8 cellular contexts compared by ENCODE assay signal in the genomic region with DNA sequence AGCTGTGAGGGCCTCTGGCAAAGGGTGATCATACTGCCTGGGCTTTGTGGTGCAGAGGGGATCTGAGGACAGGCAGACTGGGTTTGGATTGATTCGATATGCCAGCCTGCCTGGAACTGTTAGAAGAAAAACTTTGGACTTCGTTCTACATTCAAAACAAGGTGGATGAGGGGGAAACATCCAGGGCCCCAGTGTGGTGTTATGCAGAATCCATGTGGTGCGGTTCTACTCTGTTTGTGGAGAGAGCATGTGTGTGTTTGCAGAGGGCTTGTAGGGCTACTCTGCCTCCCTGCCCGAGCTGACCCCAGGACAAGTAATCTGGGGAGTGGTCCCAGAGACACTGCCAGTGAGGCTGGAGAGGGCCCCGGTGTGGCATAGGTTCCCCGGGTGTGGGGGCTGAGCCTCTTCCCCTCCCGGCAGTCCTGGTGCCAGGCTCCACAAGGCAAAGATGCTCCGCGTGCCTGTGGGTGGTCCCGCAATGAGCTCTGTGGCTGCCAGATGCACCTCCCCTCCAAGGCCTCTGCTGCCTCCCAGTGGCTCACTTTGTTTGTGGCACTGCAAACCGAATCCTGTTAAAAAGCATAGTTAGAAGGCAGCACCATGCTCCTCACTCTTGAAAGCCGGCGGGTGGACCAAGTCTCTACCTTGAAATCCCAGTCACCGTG. TPM values are rescaled to one million over a fixed set of nuclear protein-coding genes. Genes with fewer than 3 reads are reported as not detected.
DNase-seq lines count a peak whose midpoint lies in the region; ATAC-seq, FAIRE-seq and TF ChIP-seq lines count a peak whose summit lies in the region.

No MANE protein-coding gene starts in this region.

- no CpG with 5 or more reads among the region's 14 CpGs for WGBS in H9 (ENCODE audit: extremely low coverage, insufficient read length, low lambda C conversion rate)

- no peak overlapping the region for H2BK15ac ChIP-seq in H9 (ENCODE audit: low read depth, low read length)

- peak overlapping the region in 2 of 7 donors; percentile 21 to 28 for H3K27ac Mint-ChIP-seq in CD14-positive monocyte
- peak overlapping the region in 1 of 3 experiments; percentile 63; a peak in 2 of 7 replicates for H3K27ac Mint-ChIP-seq in H9
- H3K27ac Mint-ChIP-seq in mesothelial cell of epicardium: peak overlapping the region; percentile 44

- intact Hi-C loops in CD14-positive monocyte (cut with micrococcal nuclease): no loop called here

- no peak overlapping the region for H3K9ac ChIP-seq in H9 (ENCODE audit: extremely low read depth, insufficient read length, low read length)

- no peaks in the 10 kb centered on the region for H3K79me1 ChIP-seq in H9 (ENCODE audit: insufficient read depth, low read depth, low read length, poor library complexity, severe bottlenecking)

- no peaks in the 10 kb centered on the region for H3K23me2 ChIP-seq in H9 (ENCODE audit: insufficient read length, low read depth, low read length, poor library complexity, severe bottlenecking)

- H4K20me1 ChIP-seq in H9 (ENCODE audit: control insufficient read depth, insufficient read depth, insufficient read length): no peaks in the 10 kb centered on the region

- no peak overlapping the region for H2AK5ac ChIP-seq in H9 (ENCODE audit: insufficient read length, low read length)

- no peak overlapping the region for H3K4me3 ChIP-seq in epithelial cell of esophagus (ENCODE audit: low read length)

- no peak overlapping the region for H3K14ac ChIP-seq in H9 (ENCODE audit: insufficient read depth, low read length)

- H3K36me3 Mint-ChIP-seq in CD14-positive monocyte (no peaks in the 10 kb centered on the region), H9 (ENCODE audit: insufficient read depth in 1 of 3, low read depth in 3 of 3) (no peaks in the 10 kb centered on the region), mesothelial cell of epicardium (no peaks in the 10 kb centered on the region)

- no peaks in the 10 kb centered on the region for H3K9me3 ChIP-seq in H9 (ENCODE audit: control insufficient read depth, low read depth, low read length)

- 0 out of 2 replicates have a peak, but pooled peaks cover 2% of the 10 kb centered on the region for H3K4me1 ChIP-seq in H9 (ENCODE audit: insufficient read depth, low read length)

- H3K79me2 ChIP-seq in H9 (ENCODE audit: insufficient read depth, low read length): no peaks in the 10 kb centered on the region

- H3K9me3 Mint-ChIP-seq in CD14-positive monocyte (peaks cover 0 to 3% (median 0%) of the 10 kb centered on the region in 7 donors), H9 (no peaks in the 10 kb centered on the region), mesothelial cell of epicardium (no peaks in the 10 kb centered on the region)

- H2BK20ac ChIP-seq in H9 (ENCODE audit: low read depth, low read length, poor library complexity, severe bottlenecking): no peak overlapping the region

- no peak overlapping the region for H3K4me2 ChIP-seq in H9 (ENCODE audit: insufficient read depth, insufficient read length, low read length)

- no peak overlapping the region for H4K5ac ChIP-seq in H9 (ENCODE audit: insufficient read length, low read depth, low read length)

- H2BK5ac ChIP-seq in H9 (ENCODE audit: insufficient read length, low read length): no peak overlapping the region

- no peak overlapping the region for H3K23ac ChIP-seq in H9 (ENCODE audit: insufficient read length, low read depth, low read length)

- no peak overlapping the region for H3K4ac ChIP-seq in H9 (ENCODE audit: low read depth, low read length)

- peak; percentile 58 for ATAC-seq in stimulated activated naive CD8-positive, alpha-beta T cell treated with anti-CD3 and anti-CD28 coated beads, Interleukin-15, Interleukin-2, amounts not matched to agents 100 U/mL and 50 U/mL, for 24 hours

- no peak overlapping the region for H4K91ac ChIP-seq in H9 (ENCODE audit: insufficient read length, low read depth, low read length)

- no peak for TF ChIP-seq POLR2A in H54 (IDR thresholded peaks at IDR 0.05; ENCODE audit: low read depth, low read length)

- TF ChIP-seq CTCF in CD14-positive monocyte (IDR thresholded peaks at IDR 0.05) (peak; percentile 77), H9 (conservative IDR thresholded peaks at IDR 0.05) (peak; percentile 85), epithelial cell of esophagus (IDR thresholded peaks at IDR 0.05; ENCODE audit: insufficient read depth, low read depth, low read length, missing control alignments) (peak; percentile 75), mesothelial cell of epicardium (IDR thresholded peaks at IDR 0.05; ENCODE audit: unreplicated experiment) (peak; percentile 30)

- H3K4me1 Mint-ChIP-seq in CD14-positive monocyte (peaks cover 28% of the 10 kb centered on the region), H9 (peaks cover 10 to 18% of the 10 kb centered on the region in 2 experiments), mesothelial cell of epicardium (peaks cover 7% of the 10 kb centered on the region)

- no peak for FAIRE-seq in H54 (lab: Jason Lieb, UNC)

- DNase-seq in CD14-positive monocyte (ENCODE audit: low spot score) (no peak), H9 (peak; percentile 87), NCI-H2171 treated with DMSO at 0.1 percent for 48 hours (lab: John Stamatoyannopoulos, UW) (peak; percentile 72), epithelial cell of esophagus (ENCODE audit: low read depth) (peak; percentile 57), mesothelial cell of epicardium (ENCODE audit: low spot score in 2 of 2, unreplicated experiment in 2 of 2) (peak; percentile 66 to 80), H54 (ENCODE audit: insufficient read length, low spot score) (no peak)
- DNase-seq in activated CD4-positive, alpha-beta T cell treated with anti-CD3 and anti-CD28 coated beads, Interleukin-2, amount 50 U/mL, for 4 hours: peak; percentile 24 to 26
- peak; percentile 66 for DNase-seq in stimulated activated naive CD8-positive, alpha-beta T cell treated with anti-CD3 and anti-CD28 coated beads, Interleukin-15, Interleukin-2, amounts not matched to agents 100 U/mL and 50 U/mL, for 24 hours

- H3K18ac ChIP-seq in H9 (ENCODE audit: insufficient read length, low read depth, low read length): no peak overlapping the region

- no peak overlapping the region for H3K27ac ChIP-seq in H9 (ENCODE audit: insufficient read length, low read depth, low read length)

- no peak overlapping the region for H3T11ph ChIP-seq in H9 (ENCODE audit: low read length)

- H3K56ac ChIP-seq in H9 (ENCODE audit: insufficient read length, low read depth, low read length): no peak overlapping the region

- no peak overlapping the region for H2AFZ ChIP-seq in H9 (ENCODE audit: low read length)

- H3K27me3 Mint-ChIP-seq in CD14-positive monocyte (ENCODE audit: low read depth in 3 of 3) (peaks cover 6 to 17% (median 13%) of the 10 kb centered on the region in 3 donors), H9 (ENCODE audit: low read depth) (peaks cover 1% of the 10 kb centered on the region; the same call in 1 of the 2 replicates), mesothelial cell of epicardium (ENCODE audit: low read depth) (peaks cover 1% of the 10 kb centered on the region)

- H2BK120ac ChIP-seq in H9 (ENCODE audit: low read depth, low read length, poor library complexity, severe bottlenecking): no peak overlapping the region

- H4K8ac ChIP-seq in H9 (replicated peaks; ENCODE audit: insufficient read length, low read depth, low read length): no peak overlapping the region

- no peaks in the 10 kb centered on the region for H3K27me3 ChIP-seq in H9 (ENCODE audit: insufficient read depth, low read length)

- no peak overlapping the region for H2BK12ac ChIP-seq in H9 (ENCODE audit: insufficient read length, low read depth, low read length)

- no peak overlapping the region for H3K4me3 Mint-ChIP-seq in CD14-positive monocyte
- H3K4me3 Mint-ChIP-seq in H9: peak overlapping the region in 1 of 2 experiments; percentile 16; a peak in 1 of 5 replicates
- no peak overlapping the region for H3K4me3 Mint-ChIP-seq in mesothelial cell of epicardium

RNA-seq across cellular contexts. Expression of a gene that starts 22.3 kb away (rescaled TPM):
- 10 to 100 TPM; 37.6 to 54.0 TPM for polyA plus RNA-seq in CD14-positive monocyte
- total RNA-seq in H9 (2021): 109 and 111 TPM in 2 replicates
- total RNA-seq in mesothelial cell of epicardium: 51.6 to 53.6 TPM (median 52.6 TPM) in 3 replicates

Comparison
In these comparisons a context has a peak if more than half of its experiments do, and no peak if none do; other contexts are left out.
1. DNase-seq: peak in H9 (single experiment), NCI-H2171 treated with DMSO at 0.1 percent for 48 hours (single experiment), activated CD4-positive, alpha-beta T cell treated with anti-CD3 and anti-CD28 coated beads, Interleukin-2, amount 50 U/mL, for 4 hours (2 of 2), epithelial cell of esophagus (single experiment), mesothelial cell of epicardium (2 of 2) and stimulated activated naive CD8-positive, alpha-beta T cell treated with anti-CD3 and anti-CD28 coated beads, Interleukin-15, Interleukin-2, amounts not matched to agents 100 U/mL and 50 U/mL, for 24 hours (single experiment); none in CD14-positive monocyte (single experiment) and H54 (single experiment).
2. CTCF ChIP-seq: peak in every context shown above with its lines; median percentile 85 in H9; 77 in CD14-positive monocyte; 75 in epithelial cell of esophagus; 30 in mesothelial cell of epicardium.